Comparison of ENCODE assay signal across 8 cellular contexts in the genomic region with DNA sequence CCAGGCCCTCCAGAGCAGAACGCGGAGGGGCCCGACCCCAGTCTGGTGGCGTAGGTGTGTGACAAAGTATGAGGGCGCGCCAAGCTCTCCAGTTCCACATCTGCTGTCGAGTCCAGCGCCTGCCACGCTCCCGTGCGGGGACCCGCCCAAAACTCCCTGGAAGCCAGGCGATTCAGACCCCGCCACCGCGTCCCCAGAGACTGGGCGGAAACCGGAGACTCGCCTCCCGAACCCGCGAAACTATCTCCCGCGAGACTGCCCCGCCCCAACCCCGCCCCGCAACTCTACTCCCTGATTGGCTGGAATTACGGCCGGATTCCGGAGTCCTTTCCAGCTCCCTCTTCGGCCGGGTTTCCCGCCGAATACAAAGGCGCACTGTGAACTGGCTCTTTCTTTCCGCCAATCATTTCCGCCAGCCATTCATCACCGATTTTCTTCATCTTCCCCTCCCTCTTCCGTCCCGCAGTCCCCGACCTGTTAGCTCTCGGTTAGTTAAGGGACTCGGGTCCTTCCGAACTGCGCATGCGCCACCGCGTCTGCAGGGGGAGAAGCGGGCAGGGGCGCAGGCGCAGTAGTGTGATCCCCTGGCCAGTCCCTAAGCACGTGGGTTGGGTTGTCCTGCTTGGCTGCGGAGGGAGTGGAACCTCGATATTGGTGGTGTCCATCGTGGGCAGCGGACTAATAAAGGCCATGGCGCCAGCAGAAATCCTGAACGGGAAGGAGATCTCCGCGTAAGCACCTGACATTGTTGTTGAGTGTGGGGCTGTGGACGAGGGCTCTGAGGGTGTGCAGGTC. TPM values are rescaled to one million over a fixed set of nuclear protein-coding genes. Genes with fewer than 3 reads are reported as not detected.
DNase-seq lines count a peak whose midpoint lies in the region; ATAC-seq, FAIRE-seq and TF ChIP-seq lines count a peak whose summit lies in the region.

A gene (plus strand): TSS at position 616 of the 795 bp plus-strand sequence. CDS start 75 bp downstream, at position 691.

- H3K36me3 ChIP-seq in HepG2 (replicated peaks in 1 of 2; ENCODE audit: control insufficient read depth in 1 of 2, insufficient read depth in 2 of 2, low read length in 2 of 2) = no peaks in the 10 kb centered on the region; a peak in 2 of 5 replicates

- H3K4me1 ChIP-seq in HepG2 (ENCODE audit: insufficient read depth, low read length) = peaks cover 67% of the 10 kb centered on the region

- peak within 1 kb of the TSS; percentile 83 for H2AFZ ChIP-seq in HepG2 (ENCODE audit: low read length)

- peak; percentile 94 for DNase-seq in CD14-positive monocyte (ENCODE audit: low spot score)
- peak; percentile 99 for DNase-seq in NCI-H82 (lab: John Stamatoyannopoulos, UW)
- DNase-seq in activated CD4-positive, alpha-beta T cell treated with anti-CD3 and anti-CD28 coated beads, Interleukin-2, amount 50 U/mL, for 48 hours = peak; percentile 96 to 97
- peak; percentile 99 for DNase-seq in dermis microvascular lymphatic vessel endothelial cell (ENCODE audit: low read depth in 2 of 2)
- DNase-seq in HepG2 (ENCODE audit: low spot score) = peak; percentile 99
- peak; percentile 98 for DNase-seq in stimulated activated CD4-positive, alpha-beta T cell treated with anti-CD3 and anti-CD28 coated beads, Interleukin-4, amount 100 ng/mL, for 1 hour

- no TSS peak for BruUV-seq in HepG2 (replicated peaks; lab: Mats Ljungman, UMichigan)

- POLR2A ChIA-PET in HepG2 (lab: Yijun Ruan, JAX) = interaction anchor here (0.6 to 2.5 kb wide), 21 partner anchors 9 to 746 kb away, joined by 3 to 17 read pairs (median 4); a partner anchor contains a TSS

- 0 out of 2 replicates have a peak, but pooled peaks have one; percentile 15 for TF ChIP-seq RAD21 in HepG2 (CRISPR knock-in tag; IDR thresholded peaks at IDR 0.05)

- in situ Hi-C loops in HepG2 (cut with HindIII; ENCODE audit: extremely low pct_ligation_motif_present, low pct_unique_long_range_greater_than_20kb) = no loop called here

- H3K79me2 ChIP-seq in HepG2 (ENCODE audit: insufficient read depth, low read length) = peaks cover 45% of the 10 kb centered on the region

- ATAC-seq in GM19397 (IDR thresholded peaks at IDR 0.05; ENCODE audit: unreplicated experiment) = peak; percentile 66
- peak; percentile 69 for ATAC-seq in HG03571 (IDR thresholded peaks at IDR 0.05; ENCODE audit: unreplicated experiment)
- ATAC-seq in HepG2 = peak; percentile 94

- CTCF ChIA-PET in HepG2 (lab: Yijun Ruan, JAX; ENCODE audit: low intra/inter-chr PET ratio, low total read pairs) = no interaction called here

- no peak for TF ChIP-seq CTCF in CD14-positive monocyte (IDR thresholded peaks at IDR 0.05)
- no peak for TF ChIP-seq CTCF in HepG2 (CRISPR knock-in tag; IDR thresholded peaks at IDR 0.05)

- TF ChIP-seq POLR2A in HepG2 (IDR thresholded peaks at IDR 0.05; ENCODE audit: insufficient read depth in 1 of 2, low read depth in 2 of 2, low read length in 2 of 2) = peak; percentile 59 to 84

- intact Hi-C loops in CD14-positive monocyte (cut with micrococcal nuclease) (loop anchor here in 1 of 2 donors (2.0 to 10.0 kb wide), 2 partner anchors 119 to 707 kb away; no protein-coding TSS in a partner anchor), HepG2 (cut with micrococcal nuclease; ENCODE audit: unreplicated experiment) (loop anchor here (5.0 kb wide), 1 partner anchor 46 kb away; no protein-coding TSS in a partner anchor)

- H3K27me3 ChIP-seq in HepG2 (ENCODE audit: control insufficient read depth in 1 of 2, insufficient read depth in 2 of 2, low read length in 2 of 2) = no peaks in the 10 kb centered on the region

- peak within 1 kb of the TSS; percentile 66 to 81 (median 66) for H3K4me3 ChIP-seq in HepG2 (replicated peaks in 1 of 3; ENCODE audit: insufficient read depth in 1 of 3, low read depth in 2 of 3, low read length in 3 of 3)

- WGBS in HepG2 (ENCODE audit: low lambda C conversion rate) = 1% methylated on average over 50 of the region's 61 CpGs

- peak within 1 kb of the TSS; percentile 99 for H3K4me3 Mint-ChIP-seq in CD14-positive monocyte

- TF ChIP-seq EP300 in HepG2 (IDR thresholded peaks at IDR 0.05; ENCODE audit: low read depth in 2 of 2, low read length in 2 of 2) = no peak
- peak; percentile 31; the same call in 1 of the 2 replicates for TF ChIP-seq EP300 in HepG2 (CRISPR knock-in tag; IDR thresholded peaks at IDR 0.05; ENCODE audit: borderline replicate concordance)

- H4K20me1 ChIP-seq in HepG2 (ENCODE audit: insufficient read depth, low read length) = no peaks in the 10 kb centered on the region

- H3K36me3 Mint-ChIP-seq in CD14-positive monocyte = peaks cover 2 to 12% of the 10 kb centered on the region in 2 donors

- peak within 1 kb of the TSS; percentile 84 for H3K27ac ChIP-seq in HepG2 (ENCODE audit: extremely low read length, insufficient read depth, low read length)

- no peaks in the 10 kb centered on the region for H3K9me3 ChIP-seq in HepG2 (ENCODE audit: low read length)

- peak; percentile 84 for FAIRE-seq in HepG2 (lab: Jason Lieb, UNC)

- peak within 1 kb of the TSS; percentile 82 for H3K9ac ChIP-seq in HepG2 (ENCODE audit: insufficient read depth, low read depth, low read length)

- peak within 1 kb of the TSS; percentile 85 to 95 (median 93) for H3K27ac Mint-ChIP-seq in CD14-positive monocyte

- H3K9me3 Mint-ChIP-seq in CD14-positive monocyte = peaks cover 0 to 7% (median 0%) of the 10 kb centered on the region in 7 donors

- peaks cover 0 to 2% (median 0%) of the 10 kb centered on the region in 3 donors for H3K27me3 Mint-ChIP-seq in CD14-positive monocyte (ENCODE audit: low read depth in 3 of 3)

- H3K4me1 Mint-ChIP-seq in CD14-positive monocyte = peaks cover 30% of the 10 kb centered on the region

- H3K4me2 ChIP-seq in HepG2 (ENCODE audit: low read depth, low read length) = peak within 1 kb of the TSS; percentile 91

TF ChIP-seq in HepG2, 621 proteins besides CTCF, POLR2A, EP300 and RAD21 (continues in another document):
- TF ChIP-seq, protein P1, sequence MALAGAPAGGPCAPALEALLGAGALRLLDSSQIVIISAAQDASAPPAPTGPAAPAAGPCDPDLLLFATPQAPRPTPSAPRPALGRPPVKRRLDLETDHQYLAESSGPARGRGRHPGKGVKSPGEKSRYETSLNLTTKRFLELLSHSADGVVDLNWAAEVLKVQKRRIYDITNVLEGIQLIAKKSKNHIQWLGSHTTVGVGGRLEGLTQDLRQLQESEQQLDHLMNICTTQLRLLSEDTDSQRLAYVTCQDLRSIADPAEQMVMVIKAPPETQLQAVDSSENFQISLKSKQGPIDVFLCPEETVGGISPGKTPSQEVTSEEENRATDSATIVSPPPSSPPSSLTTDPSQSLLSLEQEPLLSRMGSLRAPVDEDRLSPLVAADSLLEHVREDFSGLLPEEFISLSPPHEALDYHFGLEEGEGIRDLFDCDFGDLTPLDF (CRISPR knock-in tag; IDR thresholded peaks at IDR 0.05) = peak; percentile 97
- TF ChIP-seq, protein P2, sequence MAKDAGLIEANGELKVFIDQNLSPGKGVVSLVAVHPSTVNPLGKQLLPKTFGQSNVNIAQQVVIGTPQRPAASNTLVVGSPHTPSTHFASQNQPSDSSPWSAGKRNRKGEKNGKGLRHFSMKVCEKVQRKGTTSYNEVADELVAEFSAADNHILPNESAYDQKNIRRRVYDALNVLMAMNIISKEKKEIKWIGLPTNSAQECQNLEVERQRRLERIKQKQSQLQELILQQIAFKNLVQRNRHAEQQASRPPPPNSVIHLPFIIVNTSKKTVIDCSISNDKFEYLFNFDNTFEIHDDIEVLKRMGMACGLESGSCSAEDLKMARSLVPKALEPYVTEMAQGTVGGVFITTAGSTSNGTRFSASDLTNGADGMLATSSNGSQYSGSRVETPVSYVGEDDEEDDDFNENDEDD (CRISPR knock-in tag; IDR thresholded peaks at IDR 0.05; ENCODE audit: borderline replicate concordance) = peak; percentile 92; the same call in 1 of the 2 replicates
- TF ChIP-seq HOXA3 (CRISPR knock-in tag; IDR thresholded peaks at IDR 0.05) = peak; percentile 76

RNA-seq across cellular contexts. Expression of the gene that starts here (rescaled TPM):
- polyA plus RNA-seq in CD14-positive monocyte (10 to 100 TPM; 14.3 to 21.3 TPM), HepG2 (2011; rRNA removed) (31.0 and 33.6 TPM in 2 replicates)
- total RNA-seq in dermis microvascular lymphatic vessel endothelial cell (36.0 and 48.3 TPM in 2 replicates), HepG2 (2016; rRNA removed; fragmentation: Illumina TruSeq; extraction: Trizol) (106 and 186 TPM in 2 replicates)
- 27.7 and 41.1 TPM in 2 replicates for total RNA-seq in HepG2 (2016; cell fraction: cytosol; rRNA removed; fragmentation: Illumina TruSeq; extraction: Trizol; ENCODE audit: low read depth)
- total RNA-seq in HepG2 (2016; cell fraction: insoluble cytoplasmic fraction; rRNA removed; fragmentation: Illumina TruSeq; extraction: Trizol) = 106 and 176 TPM in 2 replicates
- 37.7 and 38.9 TPM in 2 replicates for total RNA-seq in HepG2 (2016; cell fraction: membrane; rRNA removed; fragmentation: Illumina TruSeq; extraction: Trizol)
- total RNA-seq in HepG2 (2016; cell fraction: nucleus; rRNA removed; fragmentation: Illumina TruSeq; extraction: Trizol) = 117 and 125 TPM in 2 replicates
- 24.6 and 25.3 TPM in 2 replicates for polyA plus RNA-seq in HepG2 (2011; cell fraction: cytosol; rRNA removed)
- 36.7 and 38.0 TPM in 2 replicates for polyA plus RNA-seq in HepG2 (2011; cell fraction: nucleus; rRNA removed)
- 65.7 and 92.6 TPM in 2 replicates for polyA plus RNA-seq in HepG2 (2012)
- polyA plus RNA-seq in HepG2 (2016; cell fraction: cytosol; fragmentation: Illumina TruSeq; extraction: Trizol; ENCODE audit: low read depth) = 15.0 and 19.1 TPM in 2 replicates
- 175 and 178 TPM in 2 replicates for polyA plus RNA-seq in HepG2 (2016; cell fraction: insoluble cytoplasmic fraction; fragmentation: Illumina TruSeq; extraction: Trizol; ENCODE audit: low read depth)
- polyA plus RNA-seq in HepG2 (2016; cell fraction: membrane; fragmentation: Illumina TruSeq; extraction: Trizol; ENCODE audit: low read depth) = 28.8 and 31.3 TPM in 2 replicates
- 154 and 168 TPM in 2 replicates for polyA plus RNA-seq in HepG2 (2016; cell fraction: nucleus; fragmentation: Illumina TruSeq; extraction: Trizol; ENCODE audit: insufficient read depth, low read depth)
- 55.0 and 195 TPM in 2 replicates for polyA minus RNA-seq in HepG2 (2011; rRNA and poly(A)+ RNA removed; ENCODE audit: low replicate concordance)
- 51.5 and 63.7 TPM in 2 replicates for polyA minus RNA-seq in HepG2 (2011; cell fraction: cytosol; rRNA and poly(A)+ RNA removed)
- 76.7 and 120 TPM in 2 replicates for polyA minus RNA-seq in HepG2 (2011; cell fraction: nucleus; rRNA and poly(A)+ RNA removed)

Comparison
In these comparisons a context has a peak if more than half of its experiments do, and no peak if none do; other contexts are left out.
1. Peak in every context shown above with its lines: DNase-seq, ATAC-seq, H3K4me3 ChIP-seq and H3K27ac ChIP-seq.